8 cellular contexts compared by ENCODE assay signal in genomic region chr1:17128361-17128760, GRCh38. TPM values are rescaled to one million over a fixed set of nuclear protein-coding genes. Genes with fewer than 3 reads are reported as not detected.
DNase-seq lines count a peak whose midpoint lies in the region; ATAC-seq and TF ChIP-seq lines count a peak whose summit lies in the region.

No MANE protein-coding gene starts in this region.

- peaks cover 38% of the 10 kb centered on the region for H3K4me1 Mint-ChIP-seq in HFFc6 (ENCODE audit: low read depth)

- H3K9me3 ChIP-seq in SK-N-MC (ENCODE audit: low read depth, low read length), result no peaks in the 10 kb centered on the region
- no peaks in the 10 kb centered on the region for H3K9me3 ChIP-seq in BE2C

- H3K36me3 ChIP-seq in SK-N-MC (ENCODE audit: insufficient read depth, low read length), result no peaks in the 10 kb centered on the region
- H3K36me3 ChIP-seq in BE2C, result no peaks in the 10 kb centered on the region

- H3K4me3 ChIP-seq in SK-N-MC (peak overlapping the region; percentile 44; the same call in 1 of the 2 replicates), BE2C (ENCODE audit: low read depth, low read length) (no peak overlapping the region)

- ATAC-seq in HG02970 (IDR thresholded peaks at IDR 0.05; ENCODE audit: low FRiP score, unreplicated experiment), result no peak

- no peaks in the 10 kb centered on the region for H3K27me3 Mint-ChIP-seq in HFFc6 (ENCODE audit: insufficient read depth)

- H3K36me3 Mint-ChIP-seq in HFFc6 (ENCODE audit: low read depth), result no peaks in the 10 kb centered on the region

- peak overlapping the region; percentile 95 for H3K27ac ChIP-seq in SK-N-MC

- no peaks in the 10 kb centered on the region for H3K9me3 Mint-ChIP-seq in HFFc6

- no peaks in the 10 kb centered on the region for H3K27me3 ChIP-seq in BE2C

- peak overlapping the region; percentile 63 for H3K27ac Mint-ChIP-seq in HFFc6

- peak; percentile 98 for DNase-seq in HFFc6
- DNase-seq in SK-N-MC (ENCODE audit: low read depth, low spot score), result peak; percentile 61
- peak; percentile 51 for DNase-seq in fibroblast of the conjunctiva (ENCODE audit: low read depth)
- peak; percentile 21 for DNase-seq in smooth muscle cell of the brain vasculature (ENCODE audit: low read depth, low spot score)
- DNase-seq in BE2C, result no peak
- DNase-seq in NCI-H1092 treated with DMSO at 0.1 percent for 48 hours (lab: John Stamatoyannopoulos, UW), result no peak
- no peak for DNase-seq in midbrain (lab: John Stamatoyannopoulos, UW)

- H3K9ac ChIP-seq in SK-N-MC (ENCODE audit: insufficient read length), result peak overlapping the region; percentile 45

- TF ChIP-seq CTCF in HFFc6 (IDR thresholded peaks at IDR 0.05) (no peak), BE2C (IDR thresholded peaks at IDR 0.05; ENCODE audit: low read depth, low read length) (no peak)

- H3K4me1 ChIP-seq in BE2C, result no peaks in the 10 kb centered on the region

- peak overlapping the region; percentile 37; the same call in 1 of the 2 replicates for H3K4me3 Mint-ChIP-seq in HFFc6

RNA-seq across cellular contexts. Expression of gene PADI2, which starts 9.1 kb away (rescaled TPM):
- total RNA-seq in HFFc6 (2021; fragmentation: NEBNext Ultra II Directional; extraction: Animal tissue kit (Norgen Biotek cat#: 25700)), result under 1 TPM in 4 of 6 experiments, not detected in 2; 0.05 to 0.33 (median 0.13) TPM
- polyA plus RNA-seq in BE2C (2012; ENCODE audit: insufficient read depth, insufficient read length, low read depth), result not detected

Comparison
In these comparisons a context has a peak if more than half of its experiments do, and no peak if none do; other contexts are left out.
1. DNase-seq: peak in HFFc6 (single experiment), SK-N-MC (single experiment), fibroblast of the conjunctiva (single experiment) and smooth muscle cell of the brain vasculature (single experiment); none in BE2C (single experiment), NCI-H1092 treated with DMSO at 0.1 percent for 48 hours (single experiment) and midbrain (single experiment).